ENCODE assay signal across 1 cellular context in genomic region chr5:145586664-145587307, GRCh38.
TF ChIP-seq lines count a peak whose summit lies in the region.

No MANE protein-coding gene starts in this region.

TF ChIP-seq in A549, 52 proteins besides CTCF, POLR2A, EP300 and RAD21 (continued from another document):
- TF ChIP-seq REST (IDR thresholded peaks at IDR 0.05) = no peak
- no peak for TF ChIP-seq NFE2L2 (conservative IDR thresholded peaks at IDR 0.05; ENCODE audit: low read length)
